ENCODE assay signal across 1 cellular context in genomic region chr9:137694962-137695875, GRCh38.
TF ChIP-seq lines count a peak whose summit lies in the region.

No MANE protein-coding gene starts in this region.

TF ChIP-seq in HepG2, 621 proteins besides CTCF, POLR2A, EP300 and RAD21 (continued from another document and continues in another):
- TF ChIP-seq UBTF (CRISPR knock-in tag; IDR thresholded peaks at IDR 0.05) (peak; percentile 54), KLF16 (CRISPR knock-in tag; IDR thresholded peaks at IDR 0.05) (no peak), GPN1 (CRISPR knock-in tag; IDR thresholded peaks at IDR 0.05; ENCODE audit: borderline replicate concordance) (no peak), ZNF232 (CRISPR knock-in tag; IDR thresholded peaks at IDR 0.05; ENCODE audit: borderline replicate concordance) (0 out of 2 replicates have a peak, but pooled peaks have one; percentile 32), XRCC5 (optimal IDR thresholded peaks at IDR 0.05; ENCODE audit: low read length) (peak; percentile 53), ZBED4 (CRISPR knock-in tag; IDR thresholded peaks at IDR 0.05; ENCODE audit: borderline replicate concordance) (no peak), LBX2 (CRISPR knock-in tag; IDR thresholded peaks at IDR 0.05; ENCODE audit: borderline replicate concordance) (no peak), USF2 (IDR thresholded peaks at IDR 0.05; ENCODE audit: low read depth, low read length) (no peak), USF2 (CRISPR knock-in tag; IDR thresholded peaks at IDR 0.05; ENCODE audit: borderline replicate concordance) (no peak), ZFP41 (CRISPR knock-in tag; IDR thresholded peaks at IDR 0.05; ENCODE audit: borderline replicate concordance) (no peak), CREB3 (CRISPR knock-in tag; IDR thresholded peaks at IDR 0.05) (no peak), ZNF891 (CRISPR knock-in tag; IDR thresholded peaks at IDR 0.05) (no peak; the same call in 1 of the 2 replicates), SIN3B (IDR thresholded peaks at IDR 0.05; ENCODE audit: low read length) (no peak), NFKB2 (CRISPR knock-in tag; IDR thresholded peaks at IDR 0.05; ENCODE audit: borderline replicate concordance) (peak; percentile 15; the same call in 1 of the 2 replicates), HOXA9 (CRISPR knock-in tag; IDR thresholded peaks at IDR 0.05; ENCODE audit: borderline replicate concordance) (no peak), ZNF639 (CRISPR knock-in tag; conservative IDR thresholded peaks at IDR 0.05) (no peak), ZNF12 (CRISPR knock-in tag; IDR thresholded peaks at IDR 0.05) (no peak), ZNF879 (CRISPR knock-in tag; IDR thresholded peaks at IDR 0.05) (no peak), ZNF333 (CRISPR knock-in tag; IDR thresholded peaks at IDR 0.05; ENCODE audit: borderline replicate concordance) (no peak), BRF2 (CRISPR knock-in tag; IDR thresholded peaks at IDR 0.05) (no peak), ZNF569 (CRISPR knock-in tag; IDR thresholded peaks at IDR 0.05; ENCODE audit: borderline replicate concordance) (no peak), ZNF33A (CRISPR knock-in tag; IDR thresholded peaks at IDR 0.05; ENCODE audit: borderline replicate concordance) (no peak), DZIP1 (CRISPR knock-in tag; IDR thresholded peaks at IDR 0.05) (0 out of 2 replicates have a peak, but pooled peaks have one; percentile 31), SMYD3 (CRISPR knock-in tag; IDR thresholded peaks at IDR 0.05) (no peak), LCORL (IDR thresholded peaks at IDR 0.05) (no peak), LCORL (CRISPR knock-in tag; IDR thresholded peaks at IDR 0.05) (peak; percentile 46; the same call in 1 of the 2 replicates), PBX2 (CRISPR knock-in tag; IDR thresholded peaks at IDR 0.05) (no peak), ZNF275 (CRISPR knock-in tag; IDR thresholded peaks at IDR 0.05; ENCODE audit: borderline replicate concordance) (no peak), ZNF468 (CRISPR knock-in tag; IDR thresholded peaks at IDR 0.05) (no peak), SALL1 (CRISPR knock-in tag; IDR thresholded peaks at IDR 0.05) (no peak; the same call in 1 of the 2 replicates), ZNF660 (CRISPR knock-in tag; IDR thresholded peaks at IDR 0.05; ENCODE audit: borderline replicate concordance, low read depth) (no peak), RBFOX2 (IDR thresholded peaks at IDR 0.05; ENCODE audit: low read depth, low read length) (no peak), ZNF772 (CRISPR knock-in tag; IDR thresholded peaks at IDR 0.05) (no peak), SETDB1 (CRISPR knock-in tag; IDR thresholded peaks at IDR 0.05; ENCODE audit: borderline replicate concordance) (no peak), PHF20 (CRISPR knock-in tag; IDR thresholded peaks at IDR 0.05) (no peak), REXO4 (CRISPR knock-in tag; IDR thresholded peaks at IDR 0.05; ENCODE audit: borderline replicate concordance) (no peak), KMT2B (CRISPR knock-in tag; IDR thresholded peaks at IDR 0.05) (no peak), ZNF207 (IDR thresholded peaks at IDR 0.05; ENCODE audit: borderline replicate concordance) (no peak), JDP2 (CRISPR knock-in tag; IDR thresholded peaks at IDR 0.05; ENCODE audit: borderline replicate concordance) (no peak), ZBTB33 (CRISPR knock-in tag; IDR thresholded peaks at IDR 0.05) (peak; percentile 97), PCBP2 (optimal IDR thresholded peaks at IDR 0.05; ENCODE audit: low read depth, low read length, poor library complexity, severe bottlenecking) (no peak), ZNF580 (CRISPR knock-in tag; IDR thresholded peaks at IDR 0.05; ENCODE audit: borderline replicate concordance, low read depth) (peak; percentile 56; the same call in 1 of the 2 replicates)
